ENCODE assay signal across 8 cellular contexts in the genomic region with DNA sequence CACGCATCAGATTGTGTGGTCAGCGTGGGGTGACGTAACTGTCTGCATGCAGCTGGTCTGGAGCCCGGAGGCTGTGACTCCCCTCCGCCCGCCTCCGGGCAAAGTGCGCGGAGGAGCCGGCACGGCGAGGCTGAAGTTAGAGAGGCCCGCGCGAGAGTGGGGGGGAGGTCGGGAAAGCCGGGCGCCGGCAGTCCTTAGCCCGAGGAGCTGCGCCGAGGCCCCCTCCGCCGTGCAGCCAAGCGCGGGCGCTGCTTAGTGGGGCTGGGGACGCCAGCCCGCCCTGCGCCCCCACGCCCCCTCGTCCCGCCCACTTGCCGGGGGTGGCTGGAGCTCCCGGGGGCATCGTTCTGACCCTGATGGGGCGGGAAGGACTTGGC. TPM values are rescaled to one million over a fixed set of nuclear protein-coding genes. Genes with fewer than 3 reads are reported as not detected.
DNase-seq lines count a peak whose midpoint lies in the region; ATAC-seq and TF ChIP-seq lines count a peak whose summit lies in the region.

No MANE protein-coding gene starts in this region.

- H3K27me3 ChIP-seq in esophagus muscularis mucosa = no peaks in the 10 kb centered on the region
- no peaks in the 10 kb centered on the region for H3K27me3 ChIP-seq in muscle layer of colon (ENCODE audit: control insufficient read depth in 1 of 2, insufficient read depth in 2 of 2, low read length in 2 of 2)
- peaks cover 0 to 4% (median 0%) of the 10 kb centered on the region in 5 donors for H3K27me3 ChIP-seq in subcutaneous abdominal adipose tissue (ENCODE audit: control insufficient read depth in 5 of 5, insufficient read depth in 4 of 5, low read length in 5 of 5)

- H3K4me1 ChIP-seq in esophagus muscularis mucosa = peaks cover 57 to 73% (median 67%) of the 10 kb centered on the region in 4 donors
- peaks cover 61% of the 10 kb centered on the region for H3K4me1 ChIP-seq in muscle layer of colon (ENCODE audit: insufficient read depth, low read length)
- H3K4me1 ChIP-seq in subcutaneous abdominal adipose tissue (ENCODE audit: control insufficient read depth in 5 of 5, insufficient read depth in 5 of 5, low read length in 5 of 5) = peaks cover 10 to 73% (median 64%) of the 10 kb centered on the region in 5 donors

- intact Hi-C loops in esophagus muscularis mucosa (cut with DNase I) = loop anchor here (5.0 to 10.0 kb wide), 2 partner anchors 36 to 321 kb away; a partner anchor contains a TSS

- WGBS in esophagus muscularis mucosa = no CpG with 5 or more reads among the region's 37 CpGs

- no peaks in the 10 kb centered on the region for H3K36me3 ChIP-seq in esophagus muscularis mucosa
- H3K36me3 ChIP-seq in muscle layer of colon (ENCODE audit: insufficient read depth, low read length) = no peaks in the 10 kb centered on the region
- H3K36me3 ChIP-seq in subcutaneous abdominal adipose tissue (ENCODE audit: control insufficient read depth in 5 of 5, insufficient read depth in 5 of 5, low read length in 5 of 5) = no peaks in the 10 kb centered on the region

- no peak for TF ChIP-seq CTCF in esophagus muscularis mucosa (IDR thresholded peaks at IDR 0.05)

- H3K4me3 ChIP-seq in esophagus muscularis mucosa (peak overlapping the region; percentile 81 to 91 (median 88)), muscle layer of colon (ENCODE audit: low read depth in 1 of 2, low read length in 2 of 2) (peak overlapping the region; percentile 88 to 92), subcutaneous abdominal adipose tissue (ENCODE audit: low read depth in 1 of 5, low read length in 5 of 5) (peak overlapping the region; percentile 74 to 84 (median 77))

- H3K9me3 ChIP-seq in esophagus muscularis mucosa (no peaks in the 10 kb centered on the region), muscle layer of colon (ENCODE audit: low read length) (no peaks in the 10 kb centered on the region), subcutaneous abdominal adipose tissue (ENCODE audit: control insufficient read depth in 5 of 5, low read length in 5 of 5) (peaks cover 0 to 5% (median 4%) of the 10 kb centered on the region in 5 donors)

- peak overlapping the region; percentile 98 for H3K9ac ChIP-seq in muscle layer of colon (ENCODE audit: low read length)
- H3K9ac ChIP-seq in subcutaneous abdominal adipose tissue (ENCODE audit: low read length in 5 of 5) = peak overlapping the region in 4 of 5 donors; percentile 79 to 96 (median 84)

- H3K27ac ChIP-seq in esophagus muscularis mucosa (replicated peaks in 1 of 4) = peak overlapping the region; percentile 98 to 99 (median 99)
- peak overlapping the region; percentile 100 for H3K27ac ChIP-seq in muscle layer of colon (ENCODE audit: low read depth, low read length)
- H3K27ac ChIP-seq in subcutaneous abdominal adipose tissue (ENCODE audit: low read depth, low read length) = peak overlapping the region; percentile 88

- peak; percentile 52 for ATAC-seq in HG02938 (IDR thresholded peaks at IDR 0.05; ENCODE audit: unreplicated experiment)

- DNase-seq in stimulated activated CD4-positive, alpha-beta T cell treated with anti-CD3 and anti-CD28 coated beads, Interleukin-12 subunit alpha, Interleukin-12 subunit beta, amount 100 ng/mL, for 48 hours (ENCODE audit: low read depth in 2 of 3, low spot score in 1 of 3) = peak in 2 of 3 donors; percentile 39 to 44
- DNase-seq in stimulated activated CD4-positive, alpha-beta T cell treated with anti-CD3 and anti-CD28 coated beads, Interleukin-12 subunit alpha, Interleukin-12 subunit beta, amount 100 ng/mL, for 4 hours = no peak
- peak; percentile 10 for DNase-seq in NCI-H748 treated with DMSO at 0.1 percent for 48 hours (lab: John Stamatoyannopoulos, UW)
- DNase-seq in activated T-cell treated with anti-CD3 and anti-CD28 coated beads, Interleukin-2, amount 50 U/mL, for 1 hour = peak; percentile 64
- peak; percentile 95 for DNase-seq in esophagus muscularis mucosa (ENCODE audit: extremely low spot score)

- peak; percentile 26 for TF ChIP-seq POLR2A in esophagus muscularis mucosa (IDR thresholded peaks at IDR 0.05; ENCODE audit: low read depth)

- TF ChIP-seq EP300 in esophagus muscularis mucosa (IDR thresholded peaks at IDR 0.05) = no peak

RNA-seq across cellular contexts. Expression of a gene that starts 0.4 kb away (rescaled TPM):
- total RNA-seq in esophagus muscularis mucosa = 10 to 100 TPM; 69.3 to 90.6 (median 72.7) TPM

RNA-seq across cellular contexts. Expression of a gene that starts 37.6 kb away (rescaled TPM):
- total RNA-seq in esophagus muscularis mucosa = 10 to 100 TPM; 54.0 to 83.6 (median 78.1) TPM

RNA-seq across cellular contexts. Expression of a gene that starts 50.3 kb away (rescaled TPM):
- total RNA-seq in esophagus muscularis mucosa = 10 to 100 TPM; 18.6 to 89.9 (median 40.8) TPM
